Comparison of ENCODE assay signal across 29 cellular contexts in the genomic region with DNA sequence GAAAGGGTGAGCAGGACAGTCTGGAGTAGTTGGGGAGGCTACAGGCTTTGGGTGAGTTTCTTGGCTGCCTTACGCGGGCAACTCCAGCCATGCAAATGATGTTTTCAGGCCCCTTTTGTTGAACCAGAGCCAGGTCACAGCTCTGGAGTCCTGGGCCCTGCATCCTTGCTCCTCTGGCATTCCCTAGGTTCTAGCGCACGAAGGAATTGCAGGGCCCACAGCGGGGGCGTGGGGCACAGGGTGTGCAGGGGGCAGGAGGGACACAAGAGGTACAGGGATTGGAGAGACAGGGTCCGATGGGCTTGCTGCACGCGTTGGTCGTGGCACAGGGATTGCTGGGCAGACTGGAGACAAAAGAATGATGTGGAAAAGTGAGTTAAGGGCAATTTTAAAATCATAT. TPM values are rescaled to one million over a fixed set of nuclear protein-coding genes. Genes with fewer than 3 reads are reported as not detected.
"Had no signal": no experiment of that assay in that cellular context is flagged by ENCODE, and none has a peak within 500 bp of the region (broad histone marks: within the 10 kb centered on the region; RNA-seq: fewer than 3 reads in every experiment).

No MANE protein-coding gene starts in this region.

- H3K4me3 ChIP-seq: cardiac muscle cell, SJCRH30 had no signal

- H3K27me3 ChIP-seq: brain microvascular endothelial cell, cardiac muscle cell, SJCRH30 had no signal

- H3K27ac Mint-ChIP-seq: activated CD4-positive, alpha-beta memory T cell treated with anti-CD3 and anti-CD28 coated beads for 36 hours; activated CD4-positive, alpha-beta T cell treated with anti-CD3 and anti-CD28 coated beads, Interleukin-2, amount 10 ng/mL, durations not matched to agents 7 days and 5 days; activated naive CD4-positive, alpha-beta T cell treated with anti-CD3 and anti-CD28 coated beads for 36 hours; activated naive CD8-positive, alpha-beta T cell had no signal

- H3K9me3 ChIP-seq: SJCRH30, SK-N-SH had no signal

- H3K9ac ChIP-seq: SK-N-SH had no signal

- H3K4me1 ChIP-seq: SJCRH30 had no signal

- H3K9me3 Mint-ChIP-seq: activated CD4-positive, alpha-beta memory T cell treated with anti-CD3 and anti-CD28 coated beads for 36 hours; activated naive CD4-positive, alpha-beta T cell treated with anti-CD3 and anti-CD28 coated beads for 36 hours; activated T-helper 17 cell treated with anti-CD3 and anti-CD28 coated beads, Interleukin-2, amount 50 U/mL, for 72 hours had no signal

- H3K4me3 Mint-ChIP-seq: activated CD4-positive, alpha-beta memory T cell treated with anti-CD3 and anti-CD28 coated beads for 36 hours; activated CD4-positive, alpha-beta T cell treated with anti-CD3 and anti-CD28 coated beads, Interleukin-2, amount 10 ng/mL, durations not matched to agents 7 days and 5 days; activated naive CD4-positive, alpha-beta T cell treated with anti-CD3 and anti-CD28 coated beads for 36 hours; activated naive CD8-positive, alpha-beta T cell; activated T-helper 17 cell treated with anti-CD3 and anti-CD28 coated beads, Interleukin-2, amount 50 U/mL, for 72 hours had no signal

- H3K4me2 ChIP-seq: SK-N-SH had no signal

- H3K9me2 ChIP-seq: SK-N-SH had no signal

- H3K36me3 ChIP-seq: brain microvascular endothelial cell, cardiac muscle cell, SJCRH30 had no signal

- DNase-seq: activated CD4-positive, alpha-beta memory T cell treated with anti-CD3 and anti-CD28 coated beads for 36 hours; activated CD4-positive, alpha-beta T cell treated with anti-CD3 and anti-CD28 coated beads, Interleukin-2, amount 10 ng/mL, durations not matched to agents 7 days and 5 days; activated CD4-positive, CD25-positive, alpha-beta regulatory T cell; activated gamma-delta T cell; activated naive CD4-positive, alpha-beta T cell treated with anti-CD3 and anti-CD28 coated beads for 36 hours; activated T-cell treated with anti-CD3 and anti-CD28 coated beads for 4 hours; activated T-cell treated with anti-CD3 and anti-CD28 coated beads, Interleukin-2, amount 50 U/mL, for 48 hours; brain microvascular endothelial cell; Kasumi-1; KBM-7; NCI-H1048; NCI-H146; NCI-H1930; NCI-H345; NCI-H510A; NCI-H82; Right ventricle myocardium superior; SJCRH30; SK-N-SH; T-helper 1 cell had no signal

- H3K27ac ChIP-seq: brain microvascular endothelial cell, cardiac muscle cell, SJCRH30, VCaP had no signal

- H3K36me3 Mint-ChIP-seq: activated naive CD8-positive, alpha-beta T cell had no signal

- H3K4me1 Mint-ChIP-seq: activated CD4-positive, alpha-beta T cell treated with anti-CD3 and anti-CD28 coated beads, Interleukin-2, amount 10 ng/mL, durations not matched to agents 7 days and 5 days; activated T-helper 17 cell treated with anti-CD3 and anti-CD28 coated beads, Interleukin-2, amount 50 U/mL, for 72 hours had no signal

- ATAC-seq: activated T-helper 17 cell treated with anti-CD3 and anti-CD28 coated beads, Interleukin-2, amount 50 U/mL, for 72 hours had no signal

RNA-seq across cellular contexts. Expression of gene KRT31, which starts 3.6 kb away (rescaled TPM):
- total RNA-seq: activated CD4-positive, alpha-beta memory T cell treated with anti-CD3 and anti-CD28 coated beads for 36 hours; activated CD4-positive, alpha-beta T cell treated with anti-CD3 and anti-CD28 coated beads, Interleukin-2, amount 10 ng/mL, durations not matched to agents 7 days and 5 days; activated CD8-positive, alpha-beta memory T cell treated with anti-CD3 and anti-CD28 coated beads for 36 hours; activated naive CD4-positive, alpha-beta T cell treated with anti-CD3 and anti-CD28 coated beads for 36 hours; activated T-helper 17 cell treated with anti-CD3 and anti-CD28 coated beads, Interleukin-2, amount 50 U/mL, for 72 hours; cardiac muscle cell; OCI-LY7; Right ventricle myocardium superior; RPMI7951; SJCRH30; T-helper 2 cell treated with Interferon-gamma antibody and Interleukin-4, amounts not matched to agents 100 ng/mL and 5 ng/mL, for 36 hours had no signal
- polyA plus RNA-seq: adipose tissue, cardiac muscle cell had no signal

RNA-seq across cellular contexts. Expression of gene KRT34, which starts 11.7 kb away (rescaled TPM):
- total RNA-seq: activated CD4-positive, alpha-beta memory T cell treated with anti-CD3 and anti-CD28 coated beads for 36 hours; activated CD4-positive, alpha-beta T cell treated with anti-CD3 and anti-CD28 coated beads, Interleukin-2, amount 10 ng/mL, durations not matched to agents 7 days and 5 days; activated CD8-positive, alpha-beta memory T cell treated with anti-CD3 and anti-CD28 coated beads for 36 hours; activated naive CD4-positive, alpha-beta T cell treated with anti-CD3 and anti-CD28 coated beads for 36 hours; activated T-helper 17 cell treated with anti-CD3 and anti-CD28 coated beads, Interleukin-2, amount 50 U/mL, for 72 hours; cardiac muscle cell; OCI-LY7; Right ventricle myocardium superior; RPMI7951; T-helper 2 cell treated with Interferon-gamma antibody and Interleukin-4, amounts not matched to agents 100 ng/mL and 5 ng/mL, for 36 hours had no signal
- polyA plus RNA-seq: cardiac muscle cell had no signal

RNA-seq across cellular contexts. Expression of gene KRT33B, which starts 24.2 kb away (rescaled TPM):
- total RNA-seq: activated CD4-positive, alpha-beta memory T cell treated with anti-CD3 and anti-CD28 coated beads for 36 hours; activated CD4-positive, alpha-beta T cell treated with anti-CD3 and anti-CD28 coated beads, Interleukin-2, amount 10 ng/mL, durations not matched to agents 7 days and 5 days; activated CD8-positive, alpha-beta memory T cell treated with anti-CD3 and anti-CD28 coated beads for 36 hours; activated naive CD4-positive, alpha-beta T cell treated with anti-CD3 and anti-CD28 coated beads for 36 hours; activated T-helper 17 cell treated with anti-CD3 and anti-CD28 coated beads, Interleukin-2, amount 50 U/mL, for 72 hours; cardiac muscle cell; OCI-LY7; Right ventricle myocardium superior; SJCRH30; T-helper 2 cell treated with Interferon-gamma antibody and Interleukin-4, amounts not matched to agents 100 ng/mL and 5 ng/mL, for 36 hours had no signal
- polyA plus RNA-seq: adipose tissue, cardiac muscle cell had no signal

RNA-seq across cellular contexts. Expression of gene KRT37, which starts 30.6 kb away (rescaled TPM):
- total RNA-seq: activated CD4-positive, alpha-beta memory T cell treated with anti-CD3 and anti-CD28 coated beads for 36 hours; activated CD4-positive, alpha-beta T cell treated with anti-CD3 and anti-CD28 coated beads, Interleukin-2, amount 10 ng/mL, durations not matched to agents 7 days and 5 days; activated CD8-positive, alpha-beta memory T cell treated with anti-CD3 and anti-CD28 coated beads for 36 hours; activated naive CD4-positive, alpha-beta T cell treated with anti-CD3 and anti-CD28 coated beads for 36 hours; activated T-helper 17 cell treated with anti-CD3 and anti-CD28 coated beads, Interleukin-2, amount 50 U/mL, for 72 hours; cardiac muscle cell; OCI-LY7; Right ventricle myocardium superior; RPMI7951; SJCRH30; T-helper 2 cell treated with Interferon-gamma antibody and Interleukin-4, amounts not matched to agents 100 ng/mL and 5 ng/mL, for 36 hours had no signal
- polyA plus RNA-seq: adipose tissue, cardiac muscle cell, SK-N-SH had no signal

RNA-seq across cellular contexts. Expression of gene KRT33A, which starts 43.2 kb away (rescaled TPM):
- total RNA-seq: activated CD4-positive, alpha-beta memory T cell treated with anti-CD3 and anti-CD28 coated beads for 36 hours; activated CD4-positive, alpha-beta T cell treated with anti-CD3 and anti-CD28 coated beads, Interleukin-2, amount 10 ng/mL, durations not matched to agents 7 days and 5 days; activated CD8-positive, alpha-beta memory T cell treated with anti-CD3 and anti-CD28 coated beads for 36 hours; activated naive CD4-positive, alpha-beta T cell treated with anti-CD3 and anti-CD28 coated beads for 36 hours; activated T-helper 17 cell treated with anti-CD3 and anti-CD28 coated beads, Interleukin-2, amount 50 U/mL, for 72 hours; cardiac muscle cell; OCI-LY7; Right ventricle myocardium superior; RPMI7951; SJCRH30; T-helper 2 cell treated with Interferon-gamma antibody and Interleukin-4, amounts not matched to agents 100 ng/mL and 5 ng/mL, for 36 hours had no signal
- polyA plus RNA-seq: adipose tissue, cardiac muscle cell, SK-N-SH had no signal
